Comparison of ENCODE assay signal across 1 cellular context in the genomic region with DNA sequence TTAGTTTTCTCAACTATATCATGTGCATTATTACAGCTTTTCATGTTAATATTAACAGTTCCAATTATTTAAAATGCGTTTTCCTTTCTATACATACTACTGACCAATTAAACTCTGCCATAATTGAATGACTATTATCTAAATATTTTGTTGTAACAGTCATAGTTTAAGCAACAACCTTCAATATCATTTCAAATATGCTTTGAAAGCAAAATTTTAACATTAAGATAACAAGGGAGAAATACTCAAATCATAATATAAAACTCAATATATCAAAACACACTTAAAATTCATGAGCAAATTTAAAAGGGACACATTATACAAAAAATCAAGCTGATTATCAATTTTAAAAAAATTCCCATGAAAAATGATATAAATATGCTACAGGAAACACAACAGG.
TF ChIP-seq lines count a peak whose summit lies in the region.

No MANE protein-coding gene starts in this region.

TF ChIP-seq in GM23338, 12 proteins besides CTCF, POLR2A, EP300 and RAD21 (continued from another document):
- TF ChIP-seq, protein P1, sequence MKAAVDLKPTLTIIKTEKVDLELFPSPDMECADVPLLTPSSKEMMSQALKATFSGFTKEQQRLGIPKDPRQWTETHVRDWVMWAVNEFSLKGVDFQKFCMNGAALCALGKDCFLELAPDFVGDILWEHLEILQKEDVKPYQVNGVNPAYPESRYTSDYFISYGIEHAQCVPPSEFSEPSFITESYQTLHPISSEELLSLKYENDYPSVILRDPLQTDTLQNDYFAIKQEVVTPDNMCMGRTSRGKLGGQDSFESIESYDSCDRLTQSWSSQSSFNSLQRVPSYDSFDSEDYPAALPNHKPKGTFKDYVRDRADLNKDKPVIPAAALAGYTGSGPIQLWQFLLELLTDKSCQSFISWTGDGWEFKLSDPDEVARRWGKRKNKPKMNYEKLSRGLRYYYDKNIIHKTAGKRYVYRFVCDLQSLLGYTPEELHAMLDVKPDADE (IDR thresholded peaks at IDR 0.05), result no peak
- TF ChIP-seq ZNF114 (CRISPR knock-in tag; IDR thresholded peaks at IDR 0.05), result no peak
